In genomic region chr1:192846950-192847349, GRCh38 we compare ENCODE assay signal across 20 cellular contexts. TPM values are rescaled to one million over a fixed set of nuclear protein-coding genes. Genes with fewer than 3 reads are reported as not detected.
A peak's percentile ranks its signal among the peaks of the same experiment; 100 is the strongest.
DNase-seq lines count a peak whose midpoint lies in the region; ATAC-seq, FAIRE-seq and TF ChIP-seq lines count a peak whose summit lies in the region.
"Had no signal": no experiment of that assay in that cellular context is flagged by ENCODE, and none has a peak within 500 bp of the region (broad histone marks: within the 10 kb centered on the region; RNA-seq: fewer than 3 reads in every experiment).

No MANE protein-coding gene starts in this region.

- no peak overlapping the region for H3K9ac ChIP-seq in GM23248

- WGBS in GM23248 (ENCODE audit: low coverage in 1 of 2, low lambda C conversion rate in 2 of 2, missing lambda C conversion rate in 2 of 2), 2 experiments: 51 to 70% methylated on average over 2 of the region's 2 CpGs
- WGBS in pancreas, 2 donors: 96 to 97% methylated on average over 2 of the region's 2 CpGs

- H3K4me1 Mint-ChIP-seq in activated naive CD8-positive, alpha-beta T cell treated with anti-CD3 and anti-CD28 coated beads, Interleukin-2, amount 50 U/mL, for 24 hours: no peaks in the 10 kb centered on the region

- no peaks in the 10 kb centered on the region for H3K36me3 Mint-ChIP-seq in activated naive CD8-positive, alpha-beta T cell treated with anti-CD3 and anti-CD28 coated beads, Interleukin-2, amount 50 U/mL, for 24 hours (ENCODE audit: low read depth)

- H3K9me3 ChIP-seq in GM23248 (ENCODE audit: low read depth) (no peaks in the 10 kb centered on the region), pancreas (no peaks in the 10 kb centered on the region)
- H3K9me3 ChIP-seq: A549 had no signal

- no peaks in the 10 kb centered on the region for H3K79me2 ChIP-seq in GM23248 (ENCODE audit: insufficient read depth)

- H3K9me2 ChIP-seq in GM23248 (ENCODE audit: insufficient read depth): no peaks in the 10 kb centered on the region

- H3K4me3 ChIP-seq in GM23248 (no peak overlapping the region), astrocyte of the spinal cord (ENCODE audit: low read depth, low read length) (no peak overlapping the region), foreskin fibroblast (ENCODE audit: low read depth in 1 of 2, low read length in 2 of 2) (no peak overlapping the region), pancreas (no peak overlapping the region)
- H3K4me3 ChIP-seq: A549 had no signal

- H3K36me3 ChIP-seq in GM23248 (ENCODE audit: low read depth): no peaks in the 10 kb centered on the region
- H3K36me3 ChIP-seq in pancreas: no peaks in the 10 kb centered on the region

- DNase-seq in A172 (ENCODE audit: low spot score): peak; percentile 16
- peak; percentile 14 for DNase-seq in GM23248
- peak; percentile 9 for DNase-seq in astrocyte of the spinal cord (ENCODE audit: low read depth, low spot score)
- peak; percentile 88 to 89 for DNase-seq in foreskin fibroblast
- DNase-seq in pancreas: no peak
- no peak for DNase-seq in AG08396 (ENCODE audit: low spot score)
- DNase-seq in activated naive CD8-positive, alpha-beta T cell treated with anti-CD3 and anti-CD28 coated beads, Interleukin-2, amount 50 U/mL, for 24 hours: no peak
- DNase-seq in activated CD4-positive, alpha-beta T cell treated with anti-CD3 and anti-CD28 coated beads, Interleukin-2, amount 50 U/mL, for 48 hours: no peak
- DNase-seq: CD4-positive, alpha-beta T cell; KG1; NCI-H1048; NCI-H2081 treated with DMSO at 0.1 percent for 48 hours; NCI-H510A; NCI-H82 had no signal

- no peak for ATAC-seq in pancreas
- ATAC-seq in activated naive CD8-positive, alpha-beta T cell treated with anti-CD3 and anti-CD28 coated beads, Interleukin-2, amount 50 U/mL, for 24 hours: no peak
- ATAC-seq: A549, HepG2, Panc1 had no signal

- H3K27ac ChIP-seq in GM23248 (no peak overlapping the region), pancreas (no peak overlapping the region)
- H3K27ac ChIP-seq: A549 had no signal

- FAIRE-seq in pancreas (lab: Jason Lieb, UNC): no peak
- FAIRE-seq: A549, GM12891, GM18507, H1, HepG2 had no signal

- H3K4me1 ChIP-seq in GM23248 (ENCODE audit: insufficient read depth) (no peaks in the 10 kb centered on the region), pancreas (no peaks in the 10 kb centered on the region)
- H3K4me1 ChIP-seq: A549 had no signal

- no peak overlapping the region for H3K4me2 ChIP-seq in GM23248 (ENCODE audit: unreplicated experiment)
- H3K4me2 ChIP-seq: A549 had no signal

- H3K27me3 ChIP-seq in GM23248 (replicated peaks; ENCODE audit: insufficient read depth) (no peaks in the 10 kb centered on the region), pancreas (no peaks in the 10 kb centered on the region)

- TF ChIP-seq CTCF in astrocyte of the spinal cord (IDR thresholded peaks at IDR 0.05; ENCODE audit: low read depth, low read length) (no peak), foreskin fibroblast (IDR thresholded peaks at IDR 0.05; ENCODE audit: low read depth, low read length) (no peak), pancreas (IDR thresholded peaks at IDR 0.05) (no peak)

- in situ Hi-C loops in GM23248 (cut with MboI) (no loop called here), astrocyte of the spinal cord (cut with HindIII; ENCODE audit: low sequenced_read_pairs) (no loop called here)

- H3K4me3 Mint-ChIP-seq in activated naive CD8-positive, alpha-beta T cell treated with anti-CD3 and anti-CD28 coated beads, Interleukin-2, amount 50 U/mL, for 24 hours: no peak overlapping the region
- H3K4me3 Mint-ChIP-seq: CD4-positive, alpha-beta T cell had no signal

- no peak overlapping the region for H3K27ac Mint-ChIP-seq in activated naive CD8-positive, alpha-beta T cell treated with anti-CD3 and anti-CD28 coated beads, Interleukin-2, amount 50 U/mL, for 24 hours
- H3K27ac Mint-ChIP-seq: CD4-positive, alpha-beta T cell had no signal

- H3K9me3 Mint-ChIP-seq in activated naive CD8-positive, alpha-beta T cell treated with anti-CD3 and anti-CD28 coated beads, Interleukin-2, amount 50 U/mL, for 24 hours: no peaks in the 10 kb centered on the region
- H3K9me3 Mint-ChIP-seq: CD4-positive, alpha-beta T cell had no signal

- H2AFZ ChIP-seq in GM23248: no peak overlapping the region

- H3F3A ChIP-seq in GM23248 (ENCODE audit: insufficient read depth): no peaks in the 10 kb centered on the region

- intact Hi-C loops in pancreas (cut with DNase I): no loop called here

- H4K20me1 ChIP-seq in GM23248 (ENCODE audit: insufficient read depth): no peaks in the 10 kb centered on the region

- peaks cover 3% of the 10 kb centered on the region for H3K27me3 Mint-ChIP-seq in activated naive CD8-positive, alpha-beta T cell treated with anti-CD3 and anti-CD28 coated beads, Interleukin-2, amount 50 U/mL, for 24 hours
- H3K27me3 Mint-ChIP-seq: CD4-positive, alpha-beta T cell had no signal

RNA-seq across cellular contexts. Expression of gene RGS2, which starts 38.1 kb away (rescaled TPM):
- 1.5 and 3.8 TPM in 2 replicates for total RNA-seq in A172 (2014; rRNA removed; shearing (Covaris generic))
- total RNA-seq in GM23248 (2014; rRNA removed; shearing (Covaris generic)): 0.38 and 0.43 TPM in 2 replicates
- polyA plus RNA-seq in GM23248 (2016; fragmentation: Nextera tagmentation; extraction: Ambion mirVana) (2.2 and 3.8 TPM in 2 replicates), pancreas (100 to 1,000 TPM in 1 of 2 donors, 10 to 100 TPM in 1; 94.5 to 311 TPM)
- 100 to 1,000 TPM in 2 of 6 donors, 10 to 100 TPM in 3, 1 to 10 TPM in 1; 9.2 to 534 (median 17.0) TPM for total RNA-seq in pancreas

Comparison
In these comparisons a context has a peak if more than half of its experiments do, and no peak if none do; other contexts are left out.
1. DNase-seq: peak in A172 (single experiment), GM23248 (single experiment), astrocyte of the spinal cord (single experiment) and foreskin fibroblast (2 of 2); none in pancreas (0 of 6), AG08396 (single experiment), activated naive CD8-positive, alpha-beta T cell treated with anti-CD3 and anti-CD28 coated beads, Interleukin-2, amount 50 U/mL, for 24 hours (single experiment) and activated CD4-positive, alpha-beta T cell treated with anti-CD3 and anti-CD28 coated beads, Interleukin-2, amount 50 U/mL, for 48 hours (0 of 2).